ENCODE assay signal across 21 cellular contexts in the genomic region with DNA sequence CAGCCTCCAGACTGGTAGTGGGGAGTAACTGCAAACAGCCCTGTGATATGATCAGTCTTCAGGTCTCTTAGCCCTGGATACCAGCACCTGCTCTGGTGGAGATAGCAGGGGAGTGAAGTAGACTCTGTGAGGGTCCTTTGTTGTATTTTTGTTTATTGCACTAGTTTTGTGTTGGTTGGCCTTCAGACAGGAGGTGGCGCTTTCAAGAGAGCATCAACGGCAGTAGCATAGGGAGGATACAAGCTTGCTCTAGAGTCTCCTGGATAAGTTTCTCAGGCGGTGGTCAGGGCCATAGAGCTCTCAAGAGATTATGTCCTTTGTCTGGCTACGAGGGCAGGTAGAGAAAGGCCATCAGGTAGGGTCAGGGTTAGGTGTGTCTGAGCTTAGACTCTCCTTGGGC.
DNase-seq lines count a peak whose midpoint lies in the region; ATAC-seq, FAIRE-seq and TF ChIP-seq lines count a peak whose summit lies in the region.
"Had no signal": no experiment of that assay in that cellular context is flagged by ENCODE, and none has a peak within 500 bp of the region (broad histone marks: within the 10 kb centered on the region; RNA-seq: fewer than 3 reads in every experiment).

No MANE protein-coding gene starts in this region.

- H3K36me3 ChIP-seq in MM.1S (replicated peaks; ENCODE audit: insufficient read depth, low read length) (no peaks in the 10 kb centered on the region), GM12878 (ENCODE audit: control insufficient read depth in 2 of 2, insufficient read depth in 2 of 2, low read length in 1 of 2) (no peaks in the 10 kb centered on the region), mesendoderm (ENCODE audit: control insufficient read depth, insufficient read depth, low read length) (no peaks in the 10 kb centered on the region)

- H3K4me3 Mint-ChIP-seq in osteocyte (ENCODE audit: unreplicated experiment), result no peak overlapping the region

- TF ChIP-seq EP300 in GM12878 (IDR thresholded peaks at IDR 0.05; ENCODE audit: borderline replicate concordance in 1 of 2, control insufficient read depth in 1 of 2, low read depth in 2 of 2, low read length in 2 of 2), result no peak

- 5% methylated on average over 4 of the region's 4 CpGs for WGBS in GM12878 (ENCODE audit: insufficient coverage, insufficient replicate concordance, low lambda C conversion rate, missing lambda C conversion rate)
- no CpG with 5 or more reads among the region's 4 CpGs for WGBS in mesendoderm (ENCODE audit: extremely low coverage, insufficient coverage, low lambda C conversion rate)

- no peaks in the 10 kb centered on the region for H3K9me3 Mint-ChIP-seq in osteocyte (ENCODE audit: unreplicated experiment)

- no peak overlapping the region for H3K27ac Mint-ChIP-seq in osteocyte (ENCODE audit: unreplicated experiment)

- SMC1A ChIA-PET in GM12878 (lab: Charles Lee; ENCODE audit: uncharacterized antibody, unreplicated experiment), result no interaction called here

- FAIRE-seq in GM12878 (lab: Jason Lieb, UNC), result no peak
- FAIRE-seq: GM18507, H54, HTR-8/SVneo had no signal

- in situ Hi-C loops in GM12878 (cut with MboI), result no loop called here

- H3K27me3 Mint-ChIP-seq in osteocyte (ENCODE audit: unreplicated experiment), result peaks cover 34% of the 10 kb centered on the region

- H4K5ac ChIP-seq in mesendoderm (ENCODE audit: low read length), result no peak overlapping the region

- no peak overlapping the region for H3K4me2 ChIP-seq in MM.1S (ENCODE audit: low read depth, low read length)
- no peak overlapping the region for H3K4me2 ChIP-seq in GM12878 (ENCODE audit: control insufficient read depth, insufficient read depth)
- H3K4me2 ChIP-seq in mesendoderm (ENCODE audit: low read length), result no peak overlapping the region

- no peak overlapping the region for H3K9ac ChIP-seq in MM.1S (ENCODE audit: low read length)
- no peak overlapping the region for H3K9ac ChIP-seq in GM12878 (ENCODE audit: control insufficient read depth, insufficient read depth, low read length)
- no peak overlapping the region for H3K9ac ChIP-seq in mesendoderm (ENCODE audit: low read length)

- peak; percentile 19 for DNase-seq in ELF-1 (ENCODE audit: low read depth, low spot score)
- DNase-seq in MM.1S, result no peak
- DNase-seq in GM12878 (ENCODE audit: low read depth, low spot score), result no peak
- peak; percentile 43 for DNase-seq in mesendoderm
- no peak for DNase-seq in head of caudate nucleus
- DNase-seq in osteocyte (ENCODE audit: extremely low spot score, unreplicated experiment), result no peak
- no peak for DNase-seq in NCI-H2081 (lab: John Stamatoyannopoulos, UW)
- DNase-seq: ACHN, AML-193, COR-L47, DMS153, MV-4-11, NCI-H1417 treated with DMSO at 0.1 percent for 48 hours, NCI-H1930, NCI-H748 treated with DMSO at 0.1 percent for 48 hours had no signal

- H3K79me1 ChIP-seq in mesendoderm (ENCODE audit: low read length), result no peaks in the 10 kb centered on the region

- H3K18ac ChIP-seq in mesendoderm (ENCODE audit: low read length), result no peak overlapping the region

- no peak overlapping the region for H2BK5ac ChIP-seq in mesendoderm (ENCODE audit: low read length)

- H3K4me1 Mint-ChIP-seq in osteocyte (ENCODE audit: unreplicated experiment), result no peaks in the 10 kb centered on the region

- H2AFZ ChIP-seq in MM.1S (ENCODE audit: low read length), result no peak overlapping the region
- no peak overlapping the region for H2AFZ ChIP-seq in GM12878 (ENCODE audit: control insufficient read depth, low read depth, low read length)

- TF ChIP-seq POLR2A in GM12878 (IDR thresholded peaks at IDR 0.05; ENCODE audit: low read depth, low read length), result no peak

- peak; percentile 34; the same call in 2 of the 3 replicates for ATAC-seq in GM12878
- no peak for ATAC-seq in esophagus mucosa
- ATAC-seq: Panc1 had no signal

- no peaks in the 10 kb centered on the region for H3F3A ChIP-seq in MM.1S (ENCODE audit: insufficient read depth, low read length)

- no peaks in the 10 kb centered on the region for H3K9me2 ChIP-seq in MM.1S (replicated peaks; ENCODE audit: insufficient read depth, low read length)

- H3K4ac ChIP-seq in mesendoderm (ENCODE audit: low read depth, low read length), result no peak overlapping the region

- no peak overlapping the region for H4K8ac ChIP-seq in mesendoderm (ENCODE audit: low read depth, low read length)

- H3K79me2 ChIP-seq in MM.1S (ENCODE audit: low read length) (no peaks in the 10 kb centered on the region), GM12878 (ENCODE audit: control insufficient read depth, insufficient read depth, low read length) (no peaks in the 10 kb centered on the region), mesendoderm (ENCODE audit: control insufficient read depth, insufficient read depth, low read length) (no peaks in the 10 kb centered on the region)

- H3K27me3 ChIP-seq in MM.1S (replicated peaks; ENCODE audit: insufficient read depth, low read length) (no peaks in the 10 kb centered on the region), GM12878 (replicated peaks in 1 of 2; ENCODE audit: control insufficient read depth in 2 of 2, insufficient read depth in 2 of 2, low read length in 1 of 2) (no peaks in the 10 kb centered on the region; a peak in 1 of 4 replicates), mesendoderm (ENCODE audit: insufficient read depth, low read length, poor library complexity) (no peaks in the 10 kb centered on the region)

- no peaks in the 10 kb centered on the region for H3K4me1 ChIP-seq in MM.1S (ENCODE audit: low read length)
- H3K4me1 ChIP-seq in GM12878 (ENCODE audit: control insufficient read depth, insufficient read depth, low read length), result no peaks in the 10 kb centered on the region
- H3K4me1 ChIP-seq in mesendoderm (ENCODE audit: control insufficient read depth, low read depth, low read length), result no peaks in the 10 kb centered on the region

- 0 out of 2 replicates have a peak, but pooled peaks have one; percentile 7 for TF ChIP-seq CTCF in MM.1S (IDR thresholded peaks at IDR 0.05; ENCODE audit: low read length)
- TF ChIP-seq CTCF in GM12878 (IDR thresholded peaks at IDR 0.05 in 2 of 3, conservative IDR thresholded peaks at IDR 0.05 in 1 of 3; ENCODE audit: control insufficient read depth in 2 of 3, extremely low read depth in 1 of 3, insufficient read depth in 1 of 3, low read depth in 3 of 3, low read length in 3 of 3), result no peak
- no peak for TF ChIP-seq CTCF in osteocyte (IDR thresholded peaks at IDR 0.05)

- no peak overlapping the region for H3K23ac ChIP-seq in mesendoderm (ENCODE audit: low read length)

- H3K27ac ChIP-seq in MM.1S (ENCODE audit: low read length) (no peak overlapping the region), GM12878 (ENCODE audit: control insufficient read depth, insufficient read depth) (no peak overlapping the region), mesendoderm (ENCODE audit: low read depth, low read length) (no peak overlapping the region)
- H3K27ac ChIP-seq: HL-60 had no signal

- POLR2A ChIA-PET in GM12878 (lab: Charles Lee), result no interaction called here

- no peak overlapping the region for H2BK15ac ChIP-seq in mesendoderm (replicated peaks; ENCODE audit: low read depth)

- CTCF ChIA-PET in GM12878 (lab: Yijun Ruan, JAX), result no interaction called here

- H2BK120ac ChIP-seq in mesendoderm (ENCODE audit: low read depth, low read length), result no peak overlapping the region

- intact Hi-C loops in GM12878 (cut with micrococcal nuclease; ENCODE audit: unreplicated experiment) (no loop called here), head of caudate nucleus (cut with DNase I) (no loop called here)

- RAD21 ChIA-PET in GM12878 (lab: Charles Lee; ENCODE audit: unreplicated experiment), result no interaction called here

- no peaks in the 10 kb centered on the region for H3K9me3 ChIP-seq in MM.1S (replicated peaks; ENCODE audit: insufficient read depth, low read length)
- no peaks in the 10 kb centered on the region for H3K9me3 ChIP-seq in GM12878 (replicated peaks; ENCODE audit: control insufficient read depth, insufficient read depth, low read length)

- TF ChIP-seq RAD21 in GM12878 (IDR thresholded peaks at IDR 0.05; ENCODE audit: insufficient read depth, low read depth, low read length), result no peak

- H3K56ac ChIP-seq in mesendoderm (ENCODE audit: low read length), result peak overlapping the region; percentile 46

- no peak overlapping the region for H3K4me3 ChIP-seq in MM.1S (ENCODE audit: low read length)
- H3K4me3 ChIP-seq in GM12878, result no peak overlapping the region
- H3K4me3 ChIP-seq in mesendoderm (ENCODE audit: low read length), result no peak overlapping the region

- H2AK5ac ChIP-seq in mesendoderm (ENCODE audit: low read length), result no peak overlapping the region

- BruUV-seq in GM12878 (replicated peaks; lab: Mats Ljungman, UMichigan), result no TSS peak

- H4K20me1 ChIP-seq in MM.1S (ENCODE audit: insufficient read depth, low read length) (no peaks in the 10 kb centered on the region), GM12878 (ENCODE audit: control insufficient read depth, insufficient read depth) (no peaks in the 10 kb centered on the region)

- H3K36me3 Mint-ChIP-seq in osteocyte (ENCODE audit: unreplicated experiment), result no peaks in the 10 kb centered on the region

TF ChIP-seq in GM12878, 131 proteins besides CTCF, POLR2A, EP300 and RAD21 (continues in another document):
- TF ChIP-seq, protein P1, sequence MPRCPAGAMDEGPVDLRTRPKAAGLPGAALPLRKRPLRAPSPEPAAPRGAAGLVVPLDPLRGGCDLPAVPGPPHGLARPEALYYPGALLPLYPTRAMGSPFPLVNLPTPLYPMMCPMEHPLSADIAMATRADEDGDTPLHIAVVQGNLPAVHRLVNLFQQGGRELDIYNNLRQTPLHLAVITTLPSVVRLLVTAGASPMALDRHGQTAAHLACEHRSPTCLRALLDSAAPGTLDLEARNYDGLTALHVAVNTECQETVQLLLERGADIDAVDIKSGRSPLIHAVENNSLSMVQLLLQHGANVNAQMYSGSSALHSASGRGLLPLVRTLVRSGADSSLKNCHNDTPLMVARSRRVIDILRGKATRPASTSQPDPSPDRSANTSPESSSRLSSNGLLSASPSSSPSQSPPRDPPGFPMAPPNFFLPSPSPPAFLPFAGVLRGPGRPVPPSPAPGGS (IDR thresholded peaks at IDR 0.05; ENCODE audit: borderline replicate concordance, insufficient read depth, low read depth, low read length, poor library complexity, severe bottlenecking), result no peak
- TF ChIP-seq MEF2A (IDR thresholded peaks at IDR 0.05; ENCODE audit: insufficient read depth, low read depth, low read length), result no peak

Comparison
In these comparisons a context has a peak if more than half of its experiments do, and no peak if none do; other contexts are left out.
1. DNase-seq: peak in ELF-1 (single experiment) and mesendoderm (single experiment); none in MM.1S (single experiment), GM12878 (single experiment), head of caudate nucleus (0 of 42), osteocyte (single experiment) and NCI-H2081 (0 of 2).